Comparison of ENCODE assay signal across 16 cellular contexts in the genomic region with DNA sequence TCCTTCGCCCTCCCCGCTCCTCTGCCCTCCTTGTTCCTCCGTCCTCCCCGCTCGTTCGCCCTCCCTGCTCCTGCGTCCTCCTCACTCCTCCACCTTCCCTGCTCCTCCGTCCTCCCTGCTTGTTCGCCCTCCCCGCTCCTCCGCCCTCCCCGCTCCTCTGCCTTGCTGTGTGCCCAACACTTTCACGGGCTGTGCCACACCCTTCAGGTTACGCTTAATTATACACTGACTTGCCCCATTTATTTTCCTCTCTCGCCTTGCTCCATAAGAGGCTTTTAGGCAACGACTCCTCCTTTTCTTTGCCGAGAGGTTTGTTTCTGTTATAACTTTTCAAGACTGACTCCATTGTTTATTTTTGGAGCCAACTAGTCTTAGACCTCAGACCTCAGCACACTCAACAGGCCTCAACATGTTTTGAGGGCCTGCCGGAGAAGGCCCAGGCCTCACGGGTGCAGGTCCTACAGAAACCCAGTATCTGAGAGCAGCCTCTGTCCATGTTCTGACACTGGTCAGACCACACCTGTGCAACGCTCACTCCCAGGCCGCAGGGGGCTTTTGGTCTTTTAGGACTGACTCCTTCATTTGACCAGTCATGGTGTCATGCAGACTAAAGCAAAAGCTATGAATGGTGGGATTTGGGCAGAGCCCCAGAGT. TPM values are rescaled to one million over a fixed set of nuclear protein-coding genes. Genes with fewer than 3 reads are reported as not detected.
DNase-seq lines count a peak whose midpoint lies in the region; FAIRE-seq and TF ChIP-seq lines count a peak whose summit lies in the region.
"Had no signal": no experiment of that assay in that cellular context is flagged by ENCODE, and none has a peak within 500 bp of the region (broad histone marks: within the 10 kb centered on the region; RNA-seq: fewer than 3 reads in every experiment).

No MANE protein-coding gene starts in this region.

- no peaks in the 10 kb centered on the region; the same call in 1 of the 2 replicates for H3K27me3 ChIP-seq in H7 (ENCODE audit: control insufficient read depth, insufficient read depth, low read length)
- peaks cover 48% of the 10 kb centered on the region for H3K27me3 ChIP-seq in osteoblast (ENCODE audit: insufficient read depth, low read length)
- H3K27me3 ChIP-seq: right atrium auricular region, vagina had no signal

- DNase-seq in H7 (peak; percentile 19), NCI-H69 (lab: John Stamatoyannopoulos, UW) (peak; percentile 33), epithelial cell of prostate (ENCODE audit: low read depth, low spot score) (peak; percentile 27), osteoblast (ENCODE audit: insufficient read length, low spot score, missing footprints) (peak; percentile 65), RCC 7860 (ENCODE audit: low spot score) (no peak), GM13977 (ENCODE audit: low spot score) (no peak), NCI-H1105 (lab: John Stamatoyannopoulos, UW) (no peak)
- DNase-seq in stimulated activated CD4-positive, alpha-beta T cell treated with anti-CD3 and anti-CD28 coated beads, Interleukin-2, amount 100 ng/mL, for 24 hours, result no peak
- DNase-seq: activated CD4-positive, CD25-positive, alpha-beta regulatory T cell treated with anti-CD3 and anti-CD28 coated beads, Interleukin-2, amount 50 U/mL, for 72 hours; activated naive CD8-positive, alpha-beta T cell treated with anti-CD3 and anti-CD28 coated beads, Interleukin-2, amount 10 ng/mL, durations not matched to agents 7 days and 5 days; C1 segment of cervical spinal cord; Calu3; NCI-H2029; SW 1271 had no signal

- no peaks in the 10 kb centered on the region for H3K9me3 ChIP-seq in osteoblast (ENCODE audit: low read depth, low read length)
- H3K9me3 ChIP-seq: right atrium auricular region, vagina had no signal

- H3K4me2 ChIP-seq in osteoblast (ENCODE audit: insufficient read depth, low read length), result no peak overlapping the region

- no peaks in the 10 kb centered on the region for H3K4me1 ChIP-seq in osteoblast (ENCODE audit: insufficient read depth, low read length)

- H3K27ac ChIP-seq in epithelial cell of prostate (no peak overlapping the region), osteoblast (ENCODE audit: low read depth, low read length) (no peak overlapping the region)
- H3K27ac ChIP-seq: right atrium auricular region, vagina had no signal

- TF ChIP-seq CTCF in osteoblast (IDR thresholded peaks at IDR 0.05; ENCODE audit: extremely low read depth, low read depth, low read length), result no peak
- TF ChIP-seq CTCF in GM13977 (IDR thresholded peaks at IDR 0.05; ENCODE audit: extremely low read depth, insufficient read depth, missing control alignments), result no peak

- H4K20me1 ChIP-seq in osteoblast (ENCODE audit: insufficient read depth, low read length), result no peaks in the 10 kb centered on the region

- FAIRE-seq in RCC 7860 (lab: Jason Lieb, UNC), result no peak

- no peak overlapping the region for H3K4me3 ChIP-seq in H7 (ENCODE audit: insufficient read depth, low read depth, low read length)
- no peak overlapping the region for H3K4me3 ChIP-seq in osteoblast (ENCODE audit: insufficient read depth, low read length)
- H3K4me3 ChIP-seq: right atrium auricular region, vagina had no signal

- in situ Hi-C loops in GM13977 (cut with MboI; ENCODE audit: low pct_unique_long_range_greater_than_20kb, low sequenced_read_pairs, unreplicated experiment), result no loop called here

- no peak overlapping the region for H2AFZ ChIP-seq in osteoblast (ENCODE audit: low read length)

- H3K36me3 ChIP-seq in H7 (replicated peaks; ENCODE audit: control insufficient read depth, insufficient read depth, low read length) (no peaks in the 10 kb centered on the region), osteoblast (ENCODE audit: insufficient read depth, low read length) (no peaks in the 10 kb centered on the region)
- H3K36me3 ChIP-seq: right atrium auricular region, vagina had no signal

- H3K79me2 ChIP-seq in osteoblast (ENCODE audit: insufficient read depth, low read length), result no peaks in the 10 kb centered on the region

RNA-seq across cellular contexts. Expression of gene PRKAG2, which starts 18.2 kb away (rescaled TPM):
- 5.8 and 6.0 TPM in 2 replicates for total RNA-seq in H7 (2014; rRNA removed; shearing (Covaris generic))
- 20.6 TPM in 2 replicates for total RNA-seq in osteoblast

Comparison
In these comparisons a context has a peak if more than half of its experiments do, and no peak if none do; other contexts are left out.
1. DNase-seq: peak in H7 (single experiment), NCI-H69 (single experiment), epithelial cell of prostate (single experiment) and osteoblast (single experiment); none in stimulated activated CD4-positive, alpha-beta T cell treated with anti-CD3 and anti-CD28 coated beads, Interleukin-2, amount 100 ng/mL, for 24 hours (0 of 2), RCC 7860 (single experiment), GM13977 (single experiment) and NCI-H1105 (single experiment).